Comparison of ENCODE assay signal across 9 cellular contexts in the genomic region with DNA sequence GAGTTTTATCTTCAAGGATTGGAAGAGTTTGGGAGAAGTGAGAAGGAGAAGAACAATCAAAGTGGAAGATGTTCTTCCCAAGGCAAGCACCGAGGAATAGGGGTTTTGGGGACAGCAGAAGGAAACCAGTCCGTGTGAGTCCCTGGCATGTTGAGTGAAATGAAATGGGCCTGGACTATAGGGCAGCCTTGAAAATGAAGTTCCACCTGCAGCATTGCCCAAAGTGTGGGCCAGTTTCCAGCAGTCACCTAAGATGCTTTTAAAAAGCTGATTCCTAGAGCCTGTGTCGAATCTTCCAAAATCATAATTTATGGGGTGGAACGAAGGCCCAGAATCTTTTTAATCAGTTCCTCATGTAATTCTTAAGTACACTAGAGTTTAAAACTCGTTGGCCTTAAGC. TPM values are rescaled to one million over a fixed set of nuclear protein-coding genes. Genes with fewer than 3 reads are reported as not detected.
"Had no signal": no experiment of that assay in that cellular context is flagged by ENCODE, and none has a peak within 500 bp of the region (broad histone marks: within the 10 kb centered on the region; RNA-seq: fewer than 3 reads in every experiment).

No MANE protein-coding gene starts in this region.

- H3K36me3 ChIP-seq: HAP-1 had no signal

- H3K4me1 Mint-ChIP-seq: GM23338 had no signal

- H3K9ac ChIP-seq: GM23248 had no signal

- DNase-seq: GM23248, GOT3, H7, H9, HCEC 1CT, HFFc6 had no signal

- ATAC-seq: GM23338, HCT116 had no signal

- H3K27ac Mint-ChIP-seq: GM23338, H9, HFFc6 had no signal

- H3K27ac ChIP-seq: GM23248 had no signal

- H3K4me1 ChIP-seq: HAP-1 had no signal

- H3K4me3 ChIP-seq: GM23248, GM23338, HAP-1 had no signal

- H3K4me3 Mint-ChIP-seq: GM23338, H9, HFFc6 had no signal

RNA-seq across cellular contexts. Expression of a gene that starts 59.9 kb away (rescaled TPM):
- total RNA-seq: GM23248, GM23338, HFFc6 had no signal
- polyA plus RNA-seq: GM23248, GM23338 had no signal
